ENCODE assay signal across 23 cellular contexts in the genomic region with DNA sequence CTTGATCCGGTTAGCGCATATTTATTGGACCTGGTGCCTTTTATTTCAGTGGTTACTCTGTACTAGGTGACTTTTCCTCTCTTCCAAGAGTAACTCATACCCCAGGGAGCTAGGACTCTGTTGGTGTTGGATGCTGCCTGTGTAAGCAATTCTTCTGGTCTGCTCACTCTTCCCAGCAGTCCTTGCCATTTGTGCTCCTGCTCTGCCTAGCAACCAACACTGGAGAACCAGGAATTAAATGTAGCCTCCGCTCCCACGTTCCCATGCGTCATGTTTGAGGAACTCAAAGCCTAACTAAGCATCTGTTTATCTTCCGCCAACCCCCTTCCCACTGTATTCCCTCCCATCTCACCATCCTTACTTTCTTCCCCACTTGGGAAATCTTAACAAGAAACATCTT.
"Had no signal": no experiment of that assay in that cellular context is flagged by ENCODE, and none has a peak within 500 bp of the region (broad histone marks: within the 10 kb centered on the region; RNA-seq: fewer than 3 reads in every experiment).

No MANE protein-coding gene starts in this region.

- H3K27ac Mint-ChIP-seq: activated CD4-positive, alpha-beta memory T cell treated with anti-CD3 and anti-CD28 coated beads, Interleukin-2, amount 10 ng/mL, durations not matched to agents 7 days and 5 days; activated CD4-positive, alpha-beta T cell treated with anti-CD3 and anti-CD28 coated beads, Interleukin-2, amount 10 ng/mL, durations not matched to agents 7 days and 5 days; activated naive CD4-positive, alpha-beta T cell treated with anti-CD3 and anti-CD28 coated beads, Interleukin-2, amount 10 ng/mL, durations not matched to agents 7 days and 5 days; activated T-cell treated with anti-CD3 and anti-CD28 coated beads, Interleukin-2, amount 50 U/mL, for 24 hours; effector memory CD8-positive, alpha-beta T cell; natural killer cell; T-helper 17 cell; WTC11 had no signal

- DNase-seq: activated CD4-positive, alpha-beta memory T cell treated with anti-CD3 and anti-CD28 coated beads, Interleukin-2, amount 10 ng/mL, durations not matched to agents 7 days and 5 days; activated CD4-positive, alpha-beta T cell treated with anti-CD3 and anti-CD28 coated beads for 1 hour; activated CD4-positive, alpha-beta T cell treated with anti-CD3 and anti-CD28 coated beads, Interleukin-2, amount 10 ng/mL, durations not matched to agents 7 days and 5 days; activated CD8-positive, alpha-beta memory T cell treated with anti-CD3 and anti-CD28 coated beads, Interleukin-2, amount 50 U/mL, for 48 hours; activated gamma-delta T cell; activated naive CD4-positive, alpha-beta T cell treated with anti-CD3 and anti-CD28 coated beads, Interleukin-2, amount 10 ng/mL, durations not matched to agents 7 days and 5 days; activated T-cell treated with anti-CD3 and anti-CD28 coated beads, Interleukin-2, amount 50 U/mL, for 24 hours; effector memory CD8-positive, alpha-beta T cell; foreskin melanocyte; heart right ventricle; left ventricle myocardium inferior; mesendoderm; natural killer cell; right cardiac atrium; spleen; stimulated activated naive CD4-positive, alpha-beta T cell; T-helper 17 cell; T1000 had no signal

- H3K27ac ChIP-seq: cardiac muscle cell, coronary artery, heart right ventricle, left ventricle myocardium inferior, spleen, suprapubic skin, tibial nerve had no signal

- H3K4me1 Mint-ChIP-seq: activated CD4-positive, alpha-beta memory T cell treated with anti-CD3 and anti-CD28 coated beads, Interleukin-2, amount 10 ng/mL, durations not matched to agents 7 days and 5 days; activated CD4-positive, alpha-beta T cell treated with anti-CD3 and anti-CD28 coated beads, Interleukin-2, amount 10 ng/mL, durations not matched to agents 7 days and 5 days; activated naive CD4-positive, alpha-beta T cell treated with anti-CD3 and anti-CD28 coated beads, Interleukin-2, amount 10 ng/mL, durations not matched to agents 7 days and 5 days; natural killer cell; WTC11 had no signal

- H3K27me3 Mint-ChIP-seq: activated CD4-positive, alpha-beta T cell treated with anti-CD3 and anti-CD28 coated beads, Interleukin-2, amount 10 ng/mL, durations not matched to agents 7 days and 5 days; activated naive CD4-positive, alpha-beta T cell treated with anti-CD3 and anti-CD28 coated beads, Interleukin-2, amount 10 ng/mL, durations not matched to agents 7 days and 5 days; activated T-cell treated with anti-CD3 and anti-CD28 coated beads, Interleukin-2, amount 50 U/mL, for 24 hours had no signal

- H3K36me3 Mint-ChIP-seq: activated naive CD4-positive, alpha-beta T cell treated with anti-CD3 and anti-CD28 coated beads, Interleukin-2, amount 10 ng/mL, durations not matched to agents 7 days and 5 days; natural killer cell had no signal

- H3K9me3 Mint-ChIP-seq: activated CD4-positive, alpha-beta memory T cell treated with anti-CD3 and anti-CD28 coated beads, Interleukin-2, amount 10 ng/mL, durations not matched to agents 7 days and 5 days; activated CD4-positive, alpha-beta T cell treated with anti-CD3 and anti-CD28 coated beads, Interleukin-2, amount 10 ng/mL, durations not matched to agents 7 days and 5 days; activated naive CD4-positive, alpha-beta T cell treated with anti-CD3 and anti-CD28 coated beads, Interleukin-2, amount 10 ng/mL, durations not matched to agents 7 days and 5 days; activated T-cell treated with anti-CD3 and anti-CD28 coated beads, Interleukin-2, amount 50 U/mL, for 24 hours; effector memory CD8-positive, alpha-beta T cell; natural killer cell; WTC11 had no signal

- H3K4me3 Mint-ChIP-seq: activated CD4-positive, alpha-beta memory T cell treated with anti-CD3 and anti-CD28 coated beads, Interleukin-2, amount 10 ng/mL, durations not matched to agents 7 days and 5 days; activated CD4-positive, alpha-beta T cell treated with anti-CD3 and anti-CD28 coated beads, Interleukin-2, amount 10 ng/mL, durations not matched to agents 7 days and 5 days; activated naive CD4-positive, alpha-beta T cell treated with anti-CD3 and anti-CD28 coated beads, Interleukin-2, amount 10 ng/mL, durations not matched to agents 7 days and 5 days; activated T-cell treated with anti-CD3 and anti-CD28 coated beads, Interleukin-2, amount 50 U/mL, for 24 hours; effector memory CD8-positive, alpha-beta T cell; natural killer cell; T-helper 17 cell; WTC11 had no signal
